12 cellular contexts compared by ENCODE assay signal in the genomic region with DNA sequence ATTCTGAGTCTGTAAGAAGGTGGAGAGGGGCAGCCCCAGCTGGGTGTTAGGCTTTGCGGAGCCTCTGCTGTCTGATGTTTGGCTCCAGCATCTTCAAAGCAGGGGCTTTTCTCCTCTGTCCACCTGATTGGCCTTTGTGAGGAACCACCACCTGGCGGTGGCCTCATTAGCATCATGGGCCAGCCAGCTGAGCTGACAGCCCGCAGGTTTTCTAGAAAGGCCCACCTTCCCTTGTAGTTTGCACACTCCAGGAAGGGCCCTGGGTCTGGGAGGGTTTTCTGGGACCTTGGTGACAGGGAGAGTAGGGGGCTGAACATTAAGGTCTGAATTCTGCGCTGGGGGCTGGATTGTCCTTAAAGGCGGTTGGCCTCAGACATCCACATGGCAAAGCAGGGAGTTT. TPM values are rescaled to one million over a fixed set of nuclear protein-coding genes. Genes with fewer than 3 reads are reported as not detected.
A peak's percentile ranks its signal among the peaks of the same experiment; 100 is the strongest.
DNase-seq lines count a peak whose midpoint lies in the region; ATAC-seq and TF ChIP-seq lines count a peak whose summit lies in the region.
"Had no signal": no experiment of that assay in that cellular context is flagged by ENCODE, and none has a peak within 500 bp of the region (broad histone marks: within the 10 kb centered on the region; RNA-seq: fewer than 3 reads in every experiment).

No MANE protein-coding gene starts in this region.

- intact Hi-C loops in gastrocnemius medialis (cut with DNase I; ENCODE audit: low total_unique reads): loop anchor here (5.0 kb wide), 1 partner anchor 297 kb away; no protein-coding TSS in a partner anchor

- CTCF ChIA-PET in activated CD8-positive, alpha-beta memory T cell treated with anti-CD3 and anti-CD28 coated beads, Interleukin-2, amount 10 ng/mL, durations not matched to agents 7 days and 5 days (lab: Charles Lee): interaction anchor here (1.7 to 5.3 kb wide), 3 partner anchors 8 to 35 kb away, joined by 5 to 32 read pairs (median 6); no protein-coding TSS in a partner anchor

- no peak for DNase-seq in activated CD8-positive, alpha-beta memory T cell treated with anti-CD3 and anti-CD28 coated beads, Interleukin-2, amount 10 ng/mL, durations not matched to agents 7 days and 5 days
- DNase-seq in activated CD8-positive, alpha-beta memory T cell treated with anti-CD3 and anti-CD28 coated beads for 24 hours: no peak
- DNase-seq in activated naive CD8-positive, alpha-beta T cell treated with anti-CD3 and anti-CD28 coated beads, Interleukin-2, amount 10 ng/mL, durations not matched to agents 7 days and 5 days: no peak
- DNase-seq in gastrocnemius medialis: no peak
- DNase-seq in islet precursor cell: no peak
- DNase-seq in DMS79 (lab: John Stamatoyannopoulos, UW): no peak
- DNase-seq: activated effector memory CD4-positive, alpha-beta T cell treated with Interleukin-2 at 50 U/mL for 16 hours; effector CD4-positive, alpha-beta T cell; left lung; NCI-H2081 had no signal

- peak overlapping the region; percentile 100; the same call in 1 of the 2 replicates for H3K4me2 ChIP-seq in KMS-11

- H3K9ac ChIP-seq in KMS-11: no peak overlapping the region

- H3K36me3 ChIP-seq in KMS-11 (ENCODE audit: insufficient read depth) (no peaks in the 10 kb centered on the region), gastrocnemius medialis (no peaks in the 10 kb centered on the region)
- H3K36me3 ChIP-seq: left lung had no signal

- H4K20me1 ChIP-seq in KMS-11 (ENCODE audit: insufficient read depth): peaks cover 24% of the 10 kb centered on the region

- POLR2A ChIA-PET in activated naive CD8-positive, alpha-beta T cell treated with anti-CD3 and anti-CD28 coated beads, Interleukin-2, amount 10 ng/mL, durations not matched to agents 7 days and 5 days (lab: Charles Lee): interaction anchor here (3.0 to 6.4 kb wide), 2 partner anchors 10 to 35 kb away, joined by 17 to 48 read pairs; a partner anchor contains a TSS

- ATAC-seq in activated CD8-positive, alpha-beta memory T cell treated with anti-CD3 and anti-CD28 coated beads, Interleukin-2, amount 10 ng/mL, durations not matched to agents 7 days and 5 days: no peak
- no peak for ATAC-seq in activated naive CD8-positive, alpha-beta T cell treated with anti-CD3 and anti-CD28 coated beads, Interleukin-2, amount 10 ng/mL, durations not matched to agents 7 days and 5 days (ENCODE audit: low read depth)
- ATAC-seq in gastrocnemius medialis: no peak
- ATAC-seq in HG02759 (IDR thresholded peaks at IDR 0.05; ENCODE audit: unreplicated experiment): no peak
- ATAC-seq: left lung had no signal

- no peaks in the 10 kb centered on the region for H3K27me3 ChIP-seq in KMS-11 (ENCODE audit: insufficient read depth, low read depth)
- H3K27me3 ChIP-seq in gastrocnemius medialis: no peaks in the 10 kb centered on the region
- H3K27me3 ChIP-seq: left lung had no signal

- peaks cover 100% of the 10 kb centered on the region for H3K4me1 ChIP-seq in KMS-11 (ENCODE audit: low read depth, poor library complexity, severe bottlenecking)
- H3K4me1 ChIP-seq in gastrocnemius medialis: peaks cover 98 to 99% of the 10 kb centered on the region in 2 donors

- TF ChIP-seq CTCF in KMS-11 (conservative IDR thresholded peaks at IDR 0.05; ENCODE audit: low read depth, low read length): no peak
- TF ChIP-seq CTCF in gastrocnemius medialis (IDR thresholded peaks at IDR 0.05 in 4 of 5, conservative IDR thresholded peaks at IDR 0.05 in 1 of 5): no peak

- peaks cover 93% of the 10 kb centered on the region for H3K4me1 Mint-ChIP-seq in activated CD8-positive, alpha-beta memory T cell treated with anti-CD3 and anti-CD28 coated beads, Interleukin-2, amount 10 ng/mL, durations not matched to agents 7 days and 5 days
- peaks cover 76% of the 10 kb centered on the region for H3K4me1 Mint-ChIP-seq in activated naive CD8-positive, alpha-beta T cell treated with anti-CD3 and anti-CD28 coated beads, Interleukin-2, amount 10 ng/mL, durations not matched to agents 7 days and 5 days

- in situ Hi-C loops in gastrocnemius medialis (cut with MboI; ENCODE audit: low sequenced_read_pairs in 4 of 4): loop anchor here in 1 of 4 donors (10.0 kb wide), 1 partner anchor 54 kb away; no protein-coding TSS in a partner anchor

- H3K27me3 Mint-ChIP-seq in activated CD8-positive, alpha-beta memory T cell treated with anti-CD3 and anti-CD28 coated beads, Interleukin-2, amount 10 ng/mL, durations not matched to agents 7 days and 5 days: no peaks in the 10 kb centered on the region
- H3K27me3 Mint-ChIP-seq in activated naive CD8-positive, alpha-beta T cell treated with anti-CD3 and anti-CD28 coated beads, Interleukin-2, amount 10 ng/mL, durations not matched to agents 7 days and 5 days: no peaks in the 10 kb centered on the region

- H2AFZ ChIP-seq in KMS-11 (ENCODE audit: low read depth): no peak overlapping the region

- no peaks in the 10 kb centered on the region for H3K9me3 ChIP-seq in gastrocnemius medialis
- H3K9me3 ChIP-seq: left lung had no signal

- H3K4me3 ChIP-seq in KMS-11 (IDR thresholded peaks at IDR 0.05; ENCODE audit: insufficient read depth, low read depth, low read length) (no peak overlapping the region), gastrocnemius medialis (no peak overlapping the region)
- H3K4me3 ChIP-seq: left lung had no signal

- H3K27ac Mint-ChIP-seq in activated CD8-positive, alpha-beta memory T cell treated with anti-CD3 and anti-CD28 coated beads, Interleukin-2, amount 10 ng/mL, durations not matched to agents 7 days and 5 days: peak overlapping the region; percentile 86
- H3K27ac Mint-ChIP-seq in activated naive CD8-positive, alpha-beta T cell treated with anti-CD3 and anti-CD28 coated beads, Interleukin-2, amount 10 ng/mL, durations not matched to agents 7 days and 5 days: peak overlapping the region; percentile 91

- H3K27ac ChIP-seq in KMS-11 (no peak overlapping the region), gastrocnemius medialis (peak overlapping the region; percentile 81 to 97 (median 92))

- peaks cover 3% of the 10 kb centered on the region for H3K36me3 Mint-ChIP-seq in activated CD8-positive, alpha-beta memory T cell treated with anti-CD3 and anti-CD28 coated beads, Interleukin-2, amount 10 ng/mL, durations not matched to agents 7 days and 5 days
- H3K36me3 Mint-ChIP-seq in activated naive CD8-positive, alpha-beta T cell treated with anti-CD3 and anti-CD28 coated beads, Interleukin-2, amount 10 ng/mL, durations not matched to agents 7 days and 5 days: peaks cover 2% of the 10 kb centered on the region

- H3K4me3 Mint-ChIP-seq in activated CD8-positive, alpha-beta memory T cell treated with anti-CD3 and anti-CD28 coated beads, Interleukin-2, amount 10 ng/mL, durations not matched to agents 7 days and 5 days: peak overlapping the region; percentile 58
- peak overlapping the region; percentile 67 for H3K4me3 Mint-ChIP-seq in activated naive CD8-positive, alpha-beta T cell treated with anti-CD3 and anti-CD28 coated beads, Interleukin-2, amount 10 ng/mL, durations not matched to agents 7 days and 5 days

- H3K9me3 Mint-ChIP-seq in activated CD8-positive, alpha-beta memory T cell treated with anti-CD3 and anti-CD28 coated beads, Interleukin-2, amount 10 ng/mL, durations not matched to agents 7 days and 5 days (ENCODE audit: low read depth): no peaks in the 10 kb centered on the region
- H3K9me3 Mint-ChIP-seq in activated naive CD8-positive, alpha-beta T cell treated with anti-CD3 and anti-CD28 coated beads, Interleukin-2, amount 10 ng/mL, durations not matched to agents 7 days and 5 days: no peaks in the 10 kb centered on the region

- H3K79me2 ChIP-seq in KMS-11 (ENCODE audit: insufficient read depth, low read depth): peaks cover 98% of the 10 kb centered on the region

- TF ChIP-seq POLR2A in gastrocnemius medialis (IDR thresholded peaks at IDR 0.05): no peak

RNA-seq across cellular contexts. Expression of a gene that starts 11.6 kb away (rescaled TPM):
- total RNA-seq in activated CD8-positive, alpha-beta memory T cell treated with anti-CD3 and anti-CD28 coated beads, Interleukin-2, amount 10 ng/mL, durations not matched to agents 7 days and 5 days: 10 to 100 TPM; 74.5 to 83.1 TPM
- total RNA-seq in activated naive CD8-positive, alpha-beta T cell treated with anti-CD3 and anti-CD28 coated beads, Interleukin-2, amount 10 ng/mL, durations not matched to agents 7 days and 5 days: 10 to 100 TPM; 75.0 to 77.7 TPM
- total RNA-seq in gastrocnemius medialis: 100 to 1,000 TPM in 3 of 4 donors, 10 to 100 TPM in 1; 56.6 to 134 (median 108) TPM
